Comparison of ENCODE assay signal across 34 cellular contexts in genomic region chr1:23399229-23399628, GRCh38.
"Had no signal": no experiment of that assay in that cellular context is flagged by ENCODE, and none has a peak within 500 bp of the region (broad histone marks: within the 10 kb centered on the region; RNA-seq: fewer than 3 reads in every experiment).

No MANE protein-coding gene starts in this region.

- H3K36me3 ChIP-seq: MG63 had no signal

- H3K9me3 ChIP-seq: MG63 had no signal

- H3K4me2 ChIP-seq: KMS-11 had no signal

- DNase-seq: Karpas-422, Kasumi-1, MG63, MM.1S, MV-4-11, NCI-H1048, NCI-H1092, NCI-H1092 treated with DMSO at 0.1 percent for 48 hours, NCI-H1105, NCI-H1105 treated with DMSO at 0.1 percent for 48 hours, NCI-H1417, NCI-H1417 treated with DMSO at 0.1 percent for 48 hours, NCI-H1436, NCI-H1436 treated with DMSO at 0.1 percent for 48 hours, NCI-H146, NCI-H1694, NCI-H1694 treated with DMSO at 0.1 percent for 48 hours, NCI-H187, NCI-H187 treated with DMSO at 0.1 percent for 48 hours, NCI-H1930, NCI-H2029, NCI-H2029 treated with DMSO at 0.1 percent for 48 hours, NCI-H2081, NCI-H2081 treated with DMSO at 0.1 percent for 48 hours, NCI-H2107, NCI-H2171, NCI-H2171 treated with DMSO at 0.1 percent for 48 hours, NCI-H2227 treated with DMSO at 0.1 percent for 48 hours, NCI-H226, NCI-H345, NCI-H446, NCI-H446 treated with DMSO at 0.1 percent for 48 hours, NCI-H510A had no signal

- H3K4me3 ChIP-seq: MG63 had no signal

- H3K9ac ChIP-seq: KMS-11 had no signal

- H3K27me3 ChIP-seq: MG63 had no signal

- H3K27ac ChIP-seq: KMS-11 had no signal
